ENCODE assay signal across 27 cellular contexts in the genomic region with DNA sequence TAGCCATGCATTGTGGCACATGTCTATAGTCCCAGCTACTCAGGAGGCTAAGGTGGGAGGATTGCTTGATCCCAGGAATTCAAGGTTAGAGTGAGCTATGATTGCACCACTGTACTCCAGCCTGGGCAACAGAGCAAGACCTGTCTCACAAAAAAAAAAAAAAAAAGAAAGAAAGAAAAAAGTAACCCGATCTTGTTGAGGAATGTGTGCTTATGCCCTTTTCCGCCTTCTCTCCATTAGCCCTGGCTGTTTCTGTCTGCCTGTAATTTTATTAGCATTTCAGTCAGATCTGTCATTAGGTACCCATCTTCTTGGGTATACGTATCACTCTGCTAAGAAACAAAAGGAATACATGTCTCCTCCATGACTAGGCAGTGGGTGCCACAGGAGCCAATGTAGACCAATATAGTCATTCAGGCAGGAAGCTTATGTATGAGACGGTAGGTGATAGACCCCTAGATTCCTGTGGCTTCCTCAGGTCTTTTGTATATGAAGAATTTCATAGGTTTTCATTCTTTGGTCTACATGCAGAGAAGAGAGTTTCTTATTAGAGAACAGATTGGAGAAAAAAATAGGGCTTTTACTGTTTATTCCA. TPM values are rescaled to one million over a fixed set of nuclear protein-coding genes. Genes with fewer than 3 reads are reported as not detected.
DNase-seq lines count a peak whose midpoint lies in the region; ATAC-seq and TF ChIP-seq lines count a peak whose summit lies in the region.
"Had no signal": no experiment of that assay in that cellular context is flagged by ENCODE, and none has a peak within 500 bp of the region (broad histone marks: within the 10 kb centered on the region; RNA-seq: fewer than 3 reads in every experiment).

No MANE protein-coding gene starts in this region.

- H3K4me3 Mint-ChIP-seq in WTC11 (no peak overlapping the region), nephron progenitor cell (no peak overlapping the region)
- H3K4me3 Mint-ChIP-seq: activated B cell treated with CpG ODN at 0.5 μM for 24 hours; activated naive CD4-positive, alpha-beta T cell treated with anti-CD3 and anti-CD28 coated beads for 36 hours; activated T-cell treated with anti-CD3 and anti-CD28 coated beads, Interleukin-2, amount 50 U/mL, for 24 hours; nephron; stimulated activated naive CD8-positive, alpha-beta T cell treated with anti-CD3 and anti-CD28 coated beads, Interleukin-15, amount 100 ng/mL, for 72 hours had no signal

- H3F3A ChIP-seq in GM23248 (ENCODE audit: insufficient read depth) = peaks cover 45% of the 10 kb centered on the region

- in situ Hi-C loops in GM23248 (cut with MboI) = no loop called here

- H3K4me2 ChIP-seq in GM23248 (ENCODE audit: unreplicated experiment) = no peak overlapping the region

- H3K4me1 Mint-ChIP-seq in WTC11 = peaks cover 8% of the 10 kb centered on the region
- peaks cover 43% of the 10 kb centered on the region for H3K4me1 Mint-ChIP-seq in nephron progenitor cell

- peaks cover 87% of the 10 kb centered on the region for H3K79me2 ChIP-seq in GM23248 (ENCODE audit: insufficient read depth)

- H3K36me3 Mint-ChIP-seq in WTC11 = peaks cover 3% of the 10 kb centered on the region
- H3K36me3 Mint-ChIP-seq in nephron progenitor cell (ENCODE audit: low read depth) = peaks cover 50% of the 10 kb centered on the region

- H3K4me1 ChIP-seq in GM23248 (ENCODE audit: insufficient read depth) (peaks cover 49% of the 10 kb centered on the region), colonic mucosa (peaks cover 3% of the 10 kb centered on the region)

- H3K9me3 Mint-ChIP-seq in WTC11 (no peaks in the 10 kb centered on the region), nephron progenitor cell (peaks cover 4% of the 10 kb centered on the region)
- H3K9me3 Mint-ChIP-seq: activated B cell treated with CpG ODN at 0.5 μM for 24 hours; activated naive CD4-positive, alpha-beta T cell treated with anti-CD3 and anti-CD28 coated beads for 36 hours; activated T-cell treated with anti-CD3 and anti-CD28 coated beads, Interleukin-2, amount 50 U/mL, for 24 hours; nephron; stimulated activated naive CD8-positive, alpha-beta T cell treated with anti-CD3 and anti-CD28 coated beads, Interleukin-15, amount 100 ng/mL, for 72 hours had no signal

- ATAC-seq in WTC11 = no peak
- no peak for ATAC-seq in activated CD4-positive, CD25-positive, alpha-beta regulatory T cell treated with anti-CD3 and anti-CD28 coated beads, Interleukin-2, amount 50 U/mL, for 24 hours
- ATAC-seq: sciatic nerve; stimulated activated naive CD8-positive, alpha-beta T cell treated with anti-CD3 and anti-CD28 coated beads, Interleukin-15, amount 100 ng/mL, for 72 hours had no signal

- H3K9me2 ChIP-seq in GM23248 (ENCODE audit: insufficient read depth) = no peaks in the 10 kb centered on the region

- H3K27me3 Mint-ChIP-seq in WTC11 (ENCODE audit: low read depth) (no peaks in the 10 kb centered on the region), nephron progenitor cell (ENCODE audit: low read depth, poor library complexity) (no peaks in the 10 kb centered on the region)
- H3K27me3 Mint-ChIP-seq: activated B cell treated with CpG ODN at 0.5 μM for 24 hours; activated T-cell treated with anti-CD3 and anti-CD28 coated beads, Interleukin-2, amount 50 U/mL, for 24 hours; stimulated activated naive CD8-positive, alpha-beta T cell treated with anti-CD3 and anti-CD28 coated beads, Interleukin-15, amount 100 ng/mL, for 72 hours had no signal

- CTCF ChIA-PET in WTC11 (lab: Charles Lee) = no interaction called here

- DNase-seq in NCI-H2171 treated with DMSO at 0.1 percent for 48 hours (lab: John Stamatoyannopoulos, UW) = peak; percentile 9
- DNase-seq in NCI-H2171 (lab: John Stamatoyannopoulos, UW) = no peak
- DNase-seq in GM23248 = no peak
- no peak for DNase-seq in WTC11 (ENCODE audit: low spot score)
- DNase-seq in nephron progenitor cell = no peak
- no peak for DNase-seq in colonic mucosa
- no peak for DNase-seq in pons (ENCODE audit: low spot score)
- DNase-seq: activated B cell treated with CpG ODN at 0.5 μM for 24 hours; activated CD8-positive, alpha-beta memory T cell treated with anti-CD3 and anti-CD28 coated beads for 24 hours; activated naive CD4-positive, alpha-beta T cell treated with anti-CD3 and anti-CD28 coated beads for 36 hours; activated T-cell treated with anti-CD3 and anti-CD28 coated beads, Interleukin-2, amount 50 U/mL, for 24 hours; AML-193; amygdala; glutamatergic neuron; NCI-H526 treated with DMSO at 0.1 percent for 48 hours; stimulated activated naive CD8-positive, alpha-beta T cell treated with anti-CD3 and anti-CD28 coated beads, Interleukin-15, amount 100 ng/mL, for 72 hours; T-helper 9 cell had no signal

- peak overlapping the region; percentile 89; the same call in 1 of the 2 replicates for H3K27ac Mint-ChIP-seq in WTC11
- H3K27ac Mint-ChIP-seq in nephron progenitor cell = peak overlapping the region; percentile 74
- H3K27ac Mint-ChIP-seq: activated B cell treated with CpG ODN at 0.5 μM for 24 hours; activated naive CD4-positive, alpha-beta T cell treated with anti-CD3 and anti-CD28 coated beads for 36 hours; activated T-cell treated with anti-CD3 and anti-CD28 coated beads, Interleukin-2, amount 50 U/mL, for 24 hours; nephron had no signal

- H3K27ac ChIP-seq in GM23248 (peak overlapping the region; percentile 71; the same call in 1 of the 2 replicates), colonic mucosa (no peak overlapping the region)
- H3K27ac ChIP-seq: 22Rv1, cardiac muscle cell, parathyroid adenoma, SJSA1, tibial nerve had no signal

- no peaks in the 10 kb centered on the region for H4K20me1 ChIP-seq in GM23248 (ENCODE audit: insufficient read depth)

- H3K9ac ChIP-seq in GM23248 (no peak overlapping the region), colonic mucosa (ENCODE audit: low read depth in 2 of 2, low read length in 2 of 2) (no peak overlapping the region)
- H3K9ac ChIP-seq: parathyroid adenoma had no signal

- H3K36me3 ChIP-seq in GM23248 (ENCODE audit: low read depth) = no peaks in the 10 kb centered on the region
- H3K36me3 ChIP-seq in colonic mucosa = no peaks in the 10 kb centered on the region
- H3K36me3 ChIP-seq: cardiac muscle cell, SJSA1, tibial nerve had no signal

- H2AFZ ChIP-seq in GM23248 = no peak overlapping the region
- H2AFZ ChIP-seq: parathyroid adenoma had no signal

- H3K27me3 ChIP-seq in GM23248 (replicated peaks; ENCODE audit: insufficient read depth) (no peaks in the 10 kb centered on the region), colonic mucosa (no peaks in the 10 kb centered on the region)
- H3K27me3 ChIP-seq: cardiac muscle cell, SJSA1, tibial nerve had no signal

- H3K9me3 ChIP-seq in GM23248 (ENCODE audit: low read depth) = no peaks in the 10 kb centered on the region
- H3K9me3 ChIP-seq in colonic mucosa = no peaks in the 10 kb centered on the region
- H3K9me3 ChIP-seq: SJSA1, tibial nerve had no signal

- WGBS in GM23248 (ENCODE audit: low coverage in 1 of 2, low lambda C conversion rate in 2 of 2, missing lambda C conversion rate in 2 of 2), 2 experiments = 96 to 97% methylated on average over 4 of the region's 4 CpGs

- no peak for TF ChIP-seq CTCF in WTC11 (IDR thresholded peaks at IDR 0.05)
- TF ChIP-seq CTCF in nephron progenitor cell (IDR thresholded peaks at IDR 0.05) = no peak
- TF ChIP-seq CTCF in colonic mucosa (IDR thresholded peaks at IDR 0.05) = no peak

- H3K4me3 ChIP-seq in GM23248 (no peak overlapping the region), colonic mucosa (no peak overlapping the region)
- H3K4me3 ChIP-seq: cardiac muscle cell, SJSA1, tibial nerve had no signal

- intact Hi-C loops in colonic mucosa (cut with DNase I) = no loop called here

- POLR2A ChIA-PET in WTC11 (lab: Charles Lee) = interaction anchor here (0.7 kb wide), 1 partner anchor 77 kb away, joined by 4 read pairs; no protein-coding TSS in a partner anchor

TF ChIP-seq in WTC11, 78 proteins besides CTCF, POLR2A, EP300 and RAD21:
- TF ChIP-seq, protein P1, sequence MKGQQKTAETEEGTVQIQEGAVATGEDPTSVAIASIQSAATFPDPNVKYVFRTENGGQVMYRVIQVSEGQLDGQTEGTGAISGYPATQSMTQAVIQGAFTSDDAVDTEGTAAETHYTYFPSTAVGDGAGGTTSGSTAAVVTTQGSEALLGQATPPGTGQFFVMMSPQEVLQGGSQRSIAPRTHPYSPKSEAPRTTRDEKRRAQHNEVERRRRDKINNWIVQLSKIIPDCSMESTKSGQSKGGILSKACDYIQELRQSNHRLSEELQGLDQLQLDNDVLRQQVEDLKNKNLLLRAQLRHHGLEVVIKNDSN (CRISPR knock-in tag; IDR thresholded peaks at IDR 0.05) = no peak
- TF ChIP-seq ZNF423 (CRISPR knock-in tag; IDR thresholded peaks at IDR 0.05) (no peak), ZNF121 (CRISPR knock-in tag; IDR thresholded peaks at IDR 0.05) (peak; percentile 1; the same call in 1 of the 2 replicates)

RNA-seq across cellular contexts. Expression of a gene that starts 59.6 kb away (rescaled TPM):
- total RNA-seq in GM23248 (2014; rRNA removed; shearing (Covaris generic)) = 8.6 and 10.6 TPM in 2 replicates
- 21.1 and 23.2 TPM in 2 replicates for polyA plus RNA-seq in GM23248 (2016; fragmentation: Nextera tagmentation; extraction: Ambion mirVana)
- total RNA-seq in WTC11 (2021) (6.8 to 11.1 TPM (median 10.3 TPM) in 3 replicates), colonic mucosa (under 1 TPM; 0.35 to 0.64 TPM)
- total RNA-seq: dermis microvascular lymphatic vessel endothelial cell, RPMI7951, SJSA1 had no signal
